ENCODE assay signal across 1 cellular context in genomic region chr7:156949541-156950380, GRCh38.
A peak's percentile ranks its signal among the peaks of the same experiment; 100 is the strongest.
TF ChIP-seq lines count a peak whose summit lies in the region.

A gene with protein sequence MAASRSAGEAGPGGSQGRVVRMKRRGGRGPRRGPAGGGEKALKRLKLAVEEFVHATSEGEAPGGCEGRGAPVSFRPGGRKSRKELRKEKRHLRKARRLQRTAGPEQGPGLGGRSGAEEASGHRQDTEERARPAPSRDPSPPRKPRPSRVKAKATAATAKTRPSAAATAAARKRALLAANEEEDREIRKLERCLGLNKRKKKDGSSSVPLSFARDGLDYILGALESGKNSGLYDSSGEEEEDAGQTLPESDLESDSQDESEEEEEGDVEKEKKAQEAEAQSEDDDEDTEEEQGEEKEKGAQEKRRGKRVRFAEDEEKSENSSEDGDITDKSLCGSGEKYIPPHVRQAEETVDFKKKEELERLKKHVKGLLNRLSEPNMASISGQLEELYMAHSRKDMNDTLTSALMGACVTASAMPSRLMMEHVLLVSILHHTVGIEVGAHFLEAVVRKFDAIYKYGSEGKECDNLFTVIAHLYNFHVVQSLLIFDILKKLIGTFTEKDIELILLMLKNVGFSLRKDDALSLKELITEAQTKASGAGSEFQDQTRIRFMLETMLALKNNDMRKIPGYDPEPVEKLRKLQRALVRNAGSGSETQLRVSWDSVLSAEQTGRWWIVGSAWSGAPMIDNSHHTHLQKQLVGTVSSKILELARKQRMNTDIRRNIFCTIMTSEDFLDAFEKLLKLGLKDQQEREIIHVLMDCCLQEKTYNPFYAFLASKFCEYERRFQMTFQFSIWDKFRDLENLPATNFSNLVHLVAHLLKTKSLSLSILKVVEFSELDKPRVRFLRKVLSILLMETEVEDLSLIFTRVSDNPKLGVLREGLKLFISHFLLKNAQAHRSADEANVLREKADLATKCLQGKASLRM (plus strand): TSS chr7:156949712. CDS start chr7:156949738, 26 bp downstream.

TF ChIP-seq in K562, 482 proteins besides CTCF, POLR2A, EP300 and RAD21 (continued from another document and continues in another):
- TF ChIP-seq NRF1 (conservative IDR thresholded peaks at IDR 0.05 in 1 of 2, IDR thresholded peaks at IDR 0.05 in 1 of 2) (peak; percentile 49 to 71; a peak in 2 of 4 replicates), ZSCAN32 (CRISPR knock-in tag; IDR thresholded peaks at IDR 0.05) (no peak), RCOR1 (IDR thresholded peaks at IDR 0.05; ENCODE audit: borderline replicate concordance in 1 of 2, low read depth in 2 of 2, low read length in 2 of 2) (peak in 1 of 2 experiments; percentile 79; a peak in 2 of 4 replicates), ZKSCAN8 (CRISPR knock-in tag; IDR thresholded peaks at IDR 0.05) (no peak), GABPB1 (CRISPR knock-in tag; IDR thresholded peaks at IDR 0.05) (peak; percentile 95), CREB3L1 (IDR thresholded peaks at IDR 0.05; ENCODE audit: borderline replicate concordance, low read depth) (peak; percentile 83), ZNF316 (IDR thresholded peaks at IDR 0.05) (0 out of 2 replicates have a peak, but pooled peaks have one; percentile 10), ZNF830 (CRISPR knock-in tag; IDR thresholded peaks at IDR 0.05) (peak; percentile 33; the same call in 1 of the 2 replicates), TEAD1 (CRISPR knock-in tag; IDR thresholded peaks at IDR 0.05) (peak in 1 of 2 experiments; percentile 87; a peak in 2 of 4 replicates), RBM14 (IDR thresholded peaks at IDR 0.05; ENCODE audit: borderline replicate concordance, insufficient read depth, low read depth, low read length) (peak; percentile 93; the same call in 1 of the 2 replicates), MEF2A (IDR thresholded peaks at IDR 0.05; ENCODE audit: control insufficient read depth, low read depth, low read length) (0 out of 2 replicates have a peak, but pooled peaks have one; percentile 0), ZNF124 (CRISPR knock-in tag; IDR thresholded peaks at IDR 0.05) (0 out of 2 replicates have a peak, but pooled peaks have one; percentile 63), KDM5B (IDR thresholded peaks at IDR 0.05; ENCODE audit: insufficient replicate concordance, low read depth, low read length) (peak; percentile 95), MXI1 (IDR thresholded peaks at IDR 0.05; ENCODE audit: low read depth, low read length) (peak; percentile 91), RBM15 (IDR thresholded peaks at IDR 0.05; ENCODE audit: insufficient read depth, low read length) (no peak), ETV6 (IDR thresholded peaks at IDR 0.05; ENCODE audit: borderline replicate concordance in 1 of 2, low read depth in 2 of 2, low read length in 1 of 2) (no peak; a peak in 1 of 4 replicates), ETV6 (CRISPR knock-in tag; IDR thresholded peaks at IDR 0.05; ENCODE audit: borderline replicate concordance) (peak; percentile 83; the same call in 1 of the 2 replicates), PCBP1 (IDR thresholded peaks at IDR 0.05; ENCODE audit: low read depth, low read length, poor library complexity, severe bottlenecking) (peak; percentile 48), MYNN (IDR thresholded peaks at IDR 0.05) (no peak), MYNN (CRISPR knock-in tag; IDR thresholded peaks at IDR 0.05) (0 out of 2 replicates have a peak, but pooled peaks have one; percentile 12), CCAR2 (IDR thresholded peaks at IDR 0.05; ENCODE audit: low read depth, low read length) (no peak), CBFB (CRISPR knock-in tag; IDR thresholded peaks at IDR 0.05) (no peak), ELF2 (CRISPR knock-in tag; IDR thresholded peaks at IDR 0.05) (peak; percentile 71), NFIC (IDR thresholded peaks at IDR 0.05) (peak; percentile 14; the same call in 1 of the 2 replicates), ZNF175 (CRISPR knock-in tag; IDR thresholded peaks at IDR 0.05; ENCODE audit: low read depth) (no peak), ETV1 (tag; conservative IDR thresholded peaks at IDR 0.05; ENCODE audit: low read depth) (0 out of 2 replicates have a peak, but pooled peaks have one; percentile 34), E2F8 (IDR thresholded peaks at IDR 0.05; ENCODE audit: low read depth, partially characterized antibody) (peak; percentile 91), HDAC1 (IDR thresholded peaks at IDR 0.05) (peak; percentile 90 to 100; a peak in 3 of 4 replicates), U2AF1 (optimal IDR thresholded peaks at IDR 0.05; ENCODE audit: low read depth, low read length) (peak; percentile 99), HCFC1 (IDR thresholded peaks at IDR 0.05; ENCODE audit: low read depth, low read length) (peak; percentile 87), REST (CRISPR knock-in tag; IDR thresholded peaks at IDR 0.05; ENCODE audit: low read depth) (peak; percentile 72; the same call in 1 of the 2 replicates), KLF1 (tag; IDR thresholded peaks at IDR 0.05) (peak; percentile 55; the same call in 1 of the 2 replicates), ZNF431 (CRISPR knock-in tag; IDR thresholded peaks at IDR 0.05) (0 out of 2 replicates have a peak, but pooled peaks have one; percentile 33), SOX6 (IDR thresholded peaks at IDR 0.05) (0 out of 2 replicates have a peak, but pooled peaks have one; percentile 4), MBD2 (IDR thresholded peaks at IDR 0.05; ENCODE audit: borderline replicate concordance, low read depth) (peak; percentile 82; the same call in 1 of the 2 replicates), BHLHE40 (IDR thresholded peaks at IDR 0.05; ENCODE audit: low read length) (peak; percentile 38; the same call in 1 of the 2 replicates), ILF3 (IDR thresholded peaks at IDR 0.05; ENCODE audit: borderline replicate concordance) (peak; percentile 70; the same call in 1 of the 2 replicates), SIX5 (IDR thresholded peaks at IDR 0.05; ENCODE audit: borderline replicate concordance in 1 of 2, insufficient read depth in 1 of 2, low read depth in 1 of 2, low read length in 2 of 2) (peak; percentile 3 to 50; a peak in 1 of 4 replicates)
- TF ChIP-seq, protein P1, sequence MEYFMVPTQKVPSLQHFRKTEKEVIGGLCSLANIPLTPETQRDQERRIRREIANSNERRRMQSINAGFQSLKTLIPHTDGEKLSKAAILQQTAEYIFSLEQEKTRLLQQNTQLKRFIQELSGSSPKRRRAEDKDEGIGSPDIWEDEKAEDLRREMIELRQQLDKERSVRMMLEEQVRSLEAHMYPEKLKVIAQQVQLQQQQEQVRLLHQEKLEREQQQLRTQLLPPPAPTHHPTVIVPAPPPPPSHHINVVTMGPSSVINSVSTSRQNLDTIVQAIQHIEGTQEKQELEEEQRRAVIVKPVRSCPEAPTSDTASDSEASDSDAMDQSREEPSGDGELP (CRISPR knock-in tag; IDR thresholded peaks at IDR 0.05; ENCODE audit: borderline replicate concordance), result peak; percentile 63
- TF ChIP-seq, protein P2, sequence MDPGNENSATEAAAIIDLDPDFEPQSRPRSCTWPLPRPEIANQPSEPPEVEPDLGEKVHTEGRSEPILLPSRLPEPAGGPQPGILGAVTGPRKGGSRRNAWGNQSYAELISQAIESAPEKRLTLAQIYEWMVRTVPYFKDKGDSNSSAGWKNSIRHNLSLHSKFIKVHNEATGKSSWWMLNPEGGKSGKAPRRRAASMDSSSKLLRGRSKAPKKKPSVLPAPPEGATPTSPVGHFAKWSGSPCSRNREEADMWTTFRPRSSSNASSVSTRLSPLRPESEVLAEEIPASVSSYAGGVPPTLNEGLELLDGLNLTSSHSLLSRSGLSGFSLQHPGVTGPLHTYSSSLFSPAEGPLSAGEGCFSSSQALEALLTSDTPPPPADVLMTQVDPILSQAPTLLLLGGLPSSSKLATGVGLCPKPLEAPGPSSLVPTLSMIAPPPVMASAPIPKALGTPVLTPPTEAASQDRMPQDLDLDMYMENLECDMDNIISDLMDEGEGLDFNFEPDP (CRISPR knock-in tag; IDR thresholded peaks at IDR 0.05), result no peak
- TF ChIP-seq, protein P3, sequence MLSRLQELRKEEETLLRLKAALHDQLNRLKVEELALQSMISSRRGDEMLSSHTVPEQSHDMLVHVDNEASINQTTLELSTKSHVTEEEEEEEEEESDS (CRISPR knock-in tag; IDR thresholded peaks at IDR 0.05), result no peak
- TF ChIP-seq, protein P4, sequence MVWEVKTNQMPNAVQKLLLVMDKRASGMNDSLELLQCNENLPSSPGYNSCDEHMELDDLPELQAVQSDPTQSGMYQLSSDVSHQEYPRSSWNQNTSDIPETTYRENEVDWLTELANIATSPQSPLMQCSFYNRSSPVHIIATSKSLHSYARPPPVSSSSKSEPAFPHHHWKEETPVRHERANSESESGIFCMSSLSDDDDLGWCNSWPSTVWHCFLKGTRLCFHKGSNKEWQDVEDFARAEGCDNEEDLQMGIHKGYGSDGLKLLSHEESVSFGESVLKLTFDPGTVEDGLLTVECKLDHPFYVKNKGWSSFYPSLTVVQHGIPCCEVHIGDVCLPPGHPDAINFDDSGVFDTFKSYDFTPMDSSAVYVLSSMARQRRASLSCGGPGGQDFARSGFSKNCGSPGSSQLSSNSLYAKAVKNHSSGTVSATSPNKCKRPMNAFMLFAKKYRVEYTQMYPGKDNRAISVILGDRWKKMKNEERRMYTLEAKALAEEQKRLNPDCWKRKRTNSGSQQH (CRISPR knock-in tag; IDR thresholded peaks at IDR 0.05), result 0 out of 2 replicates have a peak, but pooled peaks have one; percentile 57
- TF ChIP-seq, protein P5, sequence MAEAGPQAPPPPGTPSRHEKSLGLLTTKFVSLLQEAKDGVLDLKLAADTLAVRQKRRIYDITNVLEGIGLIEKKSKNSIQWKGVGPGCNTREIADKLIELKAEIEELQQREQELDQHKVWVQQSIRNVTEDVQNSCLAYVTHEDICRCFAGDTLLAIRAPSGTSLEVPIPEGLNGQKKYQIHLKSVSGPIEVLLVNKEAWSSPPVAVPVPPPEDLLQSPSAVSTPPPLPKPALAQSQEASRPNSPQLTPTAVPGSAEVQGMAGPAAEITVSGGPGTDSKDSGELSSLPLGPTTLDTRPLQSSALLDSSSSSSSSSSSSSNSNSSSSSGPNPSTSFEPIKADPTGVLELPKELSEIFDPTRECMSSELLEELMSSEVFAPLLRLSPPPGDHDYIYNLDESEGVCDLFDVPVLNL (CRISPR knock-in tag; IDR thresholded peaks at IDR 0.05; ENCODE audit: low read depth), result peak; percentile 89
- TF ChIP-seq, protein P6, sequence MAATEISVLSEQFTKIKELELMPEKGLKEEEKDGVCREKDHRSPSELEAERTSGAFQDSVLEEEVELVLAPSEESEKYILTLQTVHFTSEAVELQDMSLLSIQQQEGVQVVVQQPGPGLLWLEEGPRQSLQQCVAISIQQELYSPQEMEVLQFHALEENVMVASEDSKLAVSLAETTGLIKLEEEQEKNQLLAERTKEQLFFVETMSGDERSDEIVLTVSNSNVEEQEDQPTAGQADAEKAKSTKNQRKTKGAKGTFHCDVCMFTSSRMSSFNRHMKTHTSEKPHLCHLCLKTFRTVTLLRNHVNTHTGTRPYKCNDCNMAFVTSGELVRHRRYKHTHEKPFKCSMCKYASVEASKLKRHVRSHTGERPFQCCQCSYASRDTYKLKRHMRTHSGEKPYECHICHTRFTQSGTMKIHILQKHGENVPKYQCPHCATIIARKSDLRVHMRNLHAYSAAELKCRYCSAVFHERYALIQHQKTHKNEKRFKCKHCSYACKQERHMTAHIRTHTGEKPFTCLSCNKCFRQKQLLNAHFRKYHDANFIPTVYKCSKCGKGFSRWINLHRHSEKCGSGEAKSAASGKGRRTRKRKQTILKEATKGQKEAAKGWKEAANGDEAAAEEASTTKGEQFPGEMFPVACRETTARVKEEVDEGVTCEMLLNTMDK (IDR thresholded peaks at IDR 0.05; ENCODE audit: borderline replicate concordance, insufficient read depth, low read depth, low read length, poor library complexity, severe bottlenecking), result peak; percentile 99
